Comparison of ENCODE assay signal across 8 cellular contexts in genomic region chr6:170553686-170554085, GRCh38. TPM values are rescaled to one million over a fixed set of nuclear protein-coding genes. Genes with fewer than 3 reads are reported as not detected.
DNase-seq lines count a peak whose midpoint lies in the region; ATAC-seq and TF ChIP-seq lines count a peak whose summit lies in the region.

No MANE protein-coding gene starts in this region.

- H3K9me3 ChIP-seq in heart right ventricle, result no peaks in the 10 kb centered on the region

- H3K4me3 ChIP-seq in GM08714 (ENCODE audit: low read length) (peak overlapping the region; percentile 99), HL-60 (replicated peaks; ENCODE audit: insufficient read depth, low read length) (peak overlapping the region; percentile 93), heart right ventricle (peak overlapping the region; percentile 37 to 94 (median 88)), retinal pigment epithelial cell (ENCODE audit: low read length) (peak overlapping the region; percentile 84)

- ATAC-seq in GM21515 (IDR thresholded peaks at IDR 0.05; ENCODE audit: unreplicated experiment) (peak; percentile 38), heart right ventricle (peak; percentile 21 to 67 (median 41))

- peaks cover 8 to 58% (median 53%) of the 10 kb centered on the region in 9 donors for H3K4me1 ChIP-seq in heart right ventricle

- peaks cover 0 to 42% (median 2%) of the 10 kb centered on the region in 9 donors for H3K36me3 ChIP-seq in heart right ventricle

- H3K27me3 ChIP-seq in HL-60 (ENCODE audit: insufficient read depth, poor library complexity, severe bottlenecking) (no peaks in the 10 kb centered on the region), heart right ventricle (no peaks in the 10 kb centered on the region)

- TF ChIP-seq CTCF in HL-60 (IDR thresholded peaks at IDR 0.05; ENCODE audit: insufficient read depth, low read length), result no peak
- no peak for TF ChIP-seq CTCF in VCaP (conservative IDR thresholded peaks at IDR 0.05)
- no peak for TF ChIP-seq CTCF in heart right ventricle (IDR thresholded peaks at IDR 0.05)
- TF ChIP-seq CTCF in retinal pigment epithelial cell (conservative IDR thresholded peaks at IDR 0.05; ENCODE audit: low read depth, low read length), result no peak

- peak overlapping the region; percentile 90 for H3K27ac ChIP-seq in HL-60 (replicated peaks)
- peak overlapping the region; percentile 96 for H3K27ac ChIP-seq in VCaP
- H3K27ac ChIP-seq in heart right ventricle, result peak overlapping the region; percentile 88 to 97 (median 94)

- intact Hi-C loops in heart right ventricle (cut with DNase I), result loop anchor here in 7 of 10 donors (1.0 to 10.0 kb wide), 5 partner anchors 31 to 1339 kb away; partner anchors contain the start of genes DYNLT2 (in 7 of the 7), ERMARD (in 7 of the 7) and PDCD2 (in 3 of the 7)

- WGBS in heart right ventricle, 2 donors, result 0% methylated on average over 12 of the region's 12 CpGs

- DNase-seq in HL-60 (ENCODE audit: low read depth in 1 of 2, low spot score in 1 of 2) (peak in 1 of 2 experiments; percentile 52), heart right ventricle (no peak), retinal pigment epithelial cell (ENCODE audit: low read depth) (no peak), putamen (ENCODE audit: low spot score) (no peak), cortex of kidney (lab: John Stamatoyannopoulos, UW) (no peak)

RNA-seq across cellular contexts. Expression of gene TBP, which starts 0.5 kb away (rescaled TPM):
- 10 to 100 TPM in 1 of 10 donors, 1 to 10 TPM in 9; 6.4 to 10.3 (median 7.6) TPM for total RNA-seq in heart right ventricle
- polyA plus RNA-seq in heart right ventricle, result 1 to 10 TPM; 6.3 to 9.1 TPM

RNA-seq across cellular contexts. Expression of gene PSMB1, which starts 0.6 kb away (rescaled TPM):
- 100 to 1,000 TPM; 117 to 173 (median 137) TPM for total RNA-seq in heart right ventricle
- polyA plus RNA-seq in heart right ventricle, result 100 to 1,000 TPM; 226 to 309 TPM

RNA-seq across cellular contexts. Expression of gene PDCD2, which starts 30.8 kb away (rescaled TPM):
- total RNA-seq in heart right ventricle, result 10 to 100 TPM; 23.6 to 39.4 (median 34.0) TPM
- polyA plus RNA-seq in heart right ventricle, result 10 to 100 TPM; 20.0 to 45.5 TPM
